ENCODE assay signal across 27 cellular contexts in genomic region chr17:66373079-66373478, GRCh38.
DNase-seq lines count a peak whose midpoint lies in the region; ATAC-seq and TF ChIP-seq lines count a peak whose summit lies in the region.
"Had no signal": no experiment of that assay in that cellular context is flagged by ENCODE, and none has a peak within 500 bp of the region (broad histone marks: within the 10 kb centered on the region; RNA-seq: fewer than 3 reads in every experiment).

No MANE protein-coding gene starts in this region.

- H3K9me3 Mint-ChIP-seq in activated CD4-positive, alpha-beta T cell treated with anti-CD3 and anti-CD28 coated beads for 36 hours (ENCODE audit: low read depth) = no peaks in the 10 kb centered on the region
- H3K9me3 Mint-ChIP-seq in CD8-positive, alpha-beta T cell = no peaks in the 10 kb centered on the region
- no peaks in the 10 kb centered on the region for H3K9me3 Mint-ChIP-seq in activated CD4-positive, alpha-beta memory T cell treated with anti-CD3 and anti-CD28 coated beads, Interleukin-2, amount 10 ng/mL, durations not matched to agents 7 days and 5 days
- no peaks in the 10 kb centered on the region for H3K9me3 Mint-ChIP-seq in endodermal cell
- no peaks in the 10 kb centered on the region for H3K9me3 Mint-ChIP-seq in neural progenitor cell

- peak overlapping the region; percentile 88 for H3K27ac Mint-ChIP-seq in activated CD4-positive, alpha-beta T cell treated with anti-CD3 and anti-CD28 coated beads for 36 hours
- H3K27ac Mint-ChIP-seq in CD8-positive, alpha-beta T cell = peak overlapping the region; percentile 91
- peak overlapping the region; percentile 12 for H3K27ac Mint-ChIP-seq in activated CD4-positive, alpha-beta memory T cell treated with anti-CD3 and anti-CD28 coated beads, Interleukin-2, amount 10 ng/mL, durations not matched to agents 7 days and 5 days
- H3K27ac Mint-ChIP-seq in endodermal cell = no peak overlapping the region
- no peak overlapping the region for H3K27ac Mint-ChIP-seq in neural progenitor cell

- no peak overlapping the region for H3K4me2 ChIP-seq in neural progenitor cell
- H3K4me2 ChIP-seq: KMS-11 had no signal

- H3K36me3 ChIP-seq in CD8-positive, alpha-beta T cell (ENCODE audit: insufficient read depth, low read length) = no peaks in the 10 kb centered on the region
- H3K36me3 ChIP-seq in endodermal cell (ENCODE audit: control insufficient read depth, insufficient read depth, low read length) (no peaks in the 10 kb centered on the region), mucosa of descending colon (ENCODE audit: low read depth) (no peaks in the 10 kb centered on the region), neural progenitor cell (no peaks in the 10 kb centered on the region)
- H3K36me3 ChIP-seq: brain microvascular endothelial cell, esophagus squamous epithelium, heart left ventricle, left lung had no signal

- WGBS in endodermal cell (ENCODE audit: insufficient coverage in 1 of 2, insufficient read length in 1 of 2), 2 experiments = 82 to 95% methylated on average over 2 to 3 of the region's 3 CpGs

- no peaks in the 10 kb centered on the region for H3K27me3 ChIP-seq in CD8-positive, alpha-beta T cell (ENCODE audit: insufficient read depth, low read length)
- H3K27me3 ChIP-seq in endodermal cell (ENCODE audit: control insufficient read depth, insufficient read depth, low read length, poor library complexity, severe bottlenecking) = peaks cover 32% of the 10 kb centered on the region
- peaks cover 30% of the 10 kb centered on the region for H3K27me3 ChIP-seq in neural progenitor cell
- H3K27me3 ChIP-seq: brain microvascular endothelial cell, esophagus squamous epithelium, foreskin keratinocyte, heart left ventricle, left lung, testis had no signal

- H4K20me1 ChIP-seq in neural progenitor cell (ENCODE audit: low read depth) = peaks cover 8% of the 10 kb centered on the region

- intact Hi-C loops in activated CD4-positive, alpha-beta T cell treated with anti-CD3 and anti-CD28 coated beads for 36 hours (cut with DNase I, micrococcal nuclease) = loop anchor here in 1 of 2 experiments (2.0 kb wide), 1 partner anchor 66 kb away; no protein-coding TSS in a partner anchor
- intact Hi-C loops in CD8-positive, alpha-beta T cell (cut with DNase I, micrococcal nuclease) = loop anchor here in 1 of 2 experiments (5.0 kb wide), 1 partner anchor 41 kb away; no protein-coding TSS in a partner anchor
- intact Hi-C loops in mucosa of descending colon (cut with DNase I, micrococcal nuclease) = no loop called here

- no peaks in the 10 kb centered on the region for H3K9me3 ChIP-seq in CD8-positive, alpha-beta T cell (ENCODE audit: low read length)
- no peaks in the 10 kb centered on the region for H3K9me3 ChIP-seq in endodermal cell (ENCODE audit: control insufficient read depth, low read length)
- no peaks in the 10 kb centered on the region for H3K9me3 ChIP-seq in mucosa of descending colon
- no peaks in the 10 kb centered on the region for H3K9me3 ChIP-seq in neural progenitor cell (ENCODE audit: low read depth)
- H3K9me3 ChIP-seq: esophagus squamous epithelium, heart left ventricle, left lung, testis had no signal

- POLR2A ChIA-PET in activated CD4-positive, alpha-beta T cell treated with anti-CD3 and anti-CD28 coated beads for 36 hours (lab: Charles Lee) = no interaction called here
- POLR2A ChIA-PET in CD8-positive, alpha-beta T cell (lab: Charles Lee) = no interaction called here
- POLR2A ChIA-PET in activated CD4-positive, alpha-beta memory T cell treated with anti-CD3 and anti-CD28 coated beads, Interleukin-2, amount 10 ng/mL, durations not matched to agents 7 days and 5 days (lab: Charles Lee) = interaction anchor here (0.9 kb wide), 1 partner anchor 13 kb away, joined by 3 read pairs; no protein-coding TSS in a partner anchor

- H3K79me2 ChIP-seq in neural progenitor cell (ENCODE audit: low read depth) = no peaks in the 10 kb centered on the region

- peaks cover 26% of the 10 kb centered on the region for H3K36me3 Mint-ChIP-seq in activated CD4-positive, alpha-beta T cell treated with anti-CD3 and anti-CD28 coated beads for 36 hours (ENCODE audit: low read depth)
- H3K36me3 Mint-ChIP-seq in CD8-positive, alpha-beta T cell = peaks cover 13% of the 10 kb centered on the region
- peaks cover 13% of the 10 kb centered on the region for H3K36me3 Mint-ChIP-seq in activated CD4-positive, alpha-beta memory T cell treated with anti-CD3 and anti-CD28 coated beads, Interleukin-2, amount 10 ng/mL, durations not matched to agents 7 days and 5 days (ENCODE audit: low read depth)
- H3K36me3 Mint-ChIP-seq in endodermal cell (ENCODE audit: low read depth) (no peaks in the 10 kb centered on the region), neural progenitor cell (peaks cover 2% of the 10 kb centered on the region)

- H3F3A ChIP-seq in neural progenitor cell (ENCODE audit: low read depth) = peaks cover 15% of the 10 kb centered on the region

- H3K27ac ChIP-seq in CD8-positive, alpha-beta T cell (ENCODE audit: low read depth, low read length) = no peak overlapping the region
- no peak overlapping the region for H3K27ac ChIP-seq in endodermal cell (ENCODE audit: low read depth, low read length)
- H3K27ac ChIP-seq in neural progenitor cell = no peak overlapping the region
- H3K27ac ChIP-seq: brain microvascular endothelial cell, esophagus squamous epithelium, foreskin keratinocyte, heart left ventricle, KMS-11, left lung, skin epidermis, testis had no signal

- no peak overlapping the region for H2AFZ ChIP-seq in neural progenitor cell (replicated peaks)

- ATAC-seq in activated CD4-positive, alpha-beta T cell treated with anti-CD3 and anti-CD28 coated beads for 36 hours = no peak
- no peak for ATAC-seq in CD8-positive, alpha-beta T cell
- ATAC-seq in mucosa of descending colon = no peak
- ATAC-seq: foreskin keratinocyte, left lung had no signal

- peaks cover 31% of the 10 kb centered on the region for H3K4me1 ChIP-seq in CD8-positive, alpha-beta T cell (ENCODE audit: insufficient read depth, low read length)
- H3K4me1 ChIP-seq in endodermal cell (ENCODE audit: control insufficient read depth, insufficient read depth, low read length) (peaks cover 10% of the 10 kb centered on the region), mucosa of descending colon (ENCODE audit: low read depth) (peaks cover 20% of the 10 kb centered on the region), neural progenitor cell (peaks cover 17% of the 10 kb centered on the region)
- H3K4me1 ChIP-seq: esophagus squamous epithelium, foreskin keratinocyte, testis had no signal

- H3K9ac ChIP-seq in endodermal cell (ENCODE audit: extremely low read depth, low read length, poor library complexity, severe bottlenecking) (no peak overlapping the region), neural progenitor cell (no peak overlapping the region)
- H3K9ac ChIP-seq: KMS-11 had no signal

- CTCF ChIA-PET in activated CD4-positive, alpha-beta T cell treated with anti-CD3 and anti-CD28 coated beads for 36 hours (lab: Charles Lee) = interaction anchor here (0.7 kb wide), 1 partner anchor 27 kb away, joined by 3 read pairs; no protein-coding TSS in a partner anchor
- CTCF ChIA-PET in CD8-positive, alpha-beta T cell (lab: Charles Lee) = no interaction called here
- CTCF ChIA-PET in activated CD4-positive, alpha-beta memory T cell treated with anti-CD3 and anti-CD28 coated beads, Interleukin-2, amount 10 ng/mL, durations not matched to agents 7 days and 5 days (lab: Charles Lee) = no interaction called here

- no peak for TF ChIP-seq CTCF in CD8-positive, alpha-beta T cell (IDR thresholded peaks at IDR 0.05)
- TF ChIP-seq CTCF in endodermal cell (conservative IDR thresholded peaks at IDR 0.05) (no peak), mucosa of descending colon (IDR thresholded peaks at IDR 0.05) (no peak), neural progenitor cell (IDR thresholded peaks at IDR 0.05) (no peak)

- DNase-seq in activated CD4-positive, alpha-beta T cell treated with anti-CD3 and anti-CD28 coated beads for 36 hours = no peak
- DNase-seq in activated CD4-positive, alpha-beta T cell treated with anti-CD3 and anti-CD28 coated beads for 1 hour = no peak
- DNase-seq in CD8-positive, alpha-beta T cell = no peak
- no peak for DNase-seq in activated CD4-positive, alpha-beta memory T cell treated with anti-CD3 and anti-CD28 coated beads, Interleukin-2, amount 10 ng/mL, durations not matched to agents 7 days and 5 days
- DNase-seq in endodermal cell (no peak), HUDEP-2 (lab: John Stamatoyannopoulos, UW; ENCODE audit: unreplicated experiment in 76 of 76) (no peak), mucosa of descending colon (no peak), neural progenitor cell (ENCODE audit: low spot score) (no peak)
- DNase-seq: activated CD8-positive, alpha-beta memory T cell treated with anti-CD3 and anti-CD28 coated beads, Interleukin-2, amount 50 U/mL, for 4 hours; activated effector memory CD4-positive, alpha-beta T cell treated with anti-CD3 and anti-CD28 coated beads, Interleukin-2, amount 50 U/mL, for 16 hours; amniotic stem cell; brain microvascular endothelial cell; esophagus squamous epithelium; foreskin keratinocyte; H7; heart left ventricle; islet precursor cell; left lung; mesenchymal stem cell; NCI-H1417 treated with DMSO at 0.1 percent for 48 hours; NCI-H2107; NCI-H345; Right ventricle myocardium superior; stimulated activated naive CD4-positive, alpha-beta T cell; testis had no signal

- H3K4me1 Mint-ChIP-seq in activated CD4-positive, alpha-beta T cell treated with anti-CD3 and anti-CD28 coated beads for 36 hours = peaks cover 68% of the 10 kb centered on the region
- H3K4me1 Mint-ChIP-seq in CD8-positive, alpha-beta T cell (ENCODE audit: low read depth) = peaks cover 61% of the 10 kb centered on the region
- peaks cover 50% of the 10 kb centered on the region for H3K4me1 Mint-ChIP-seq in activated CD4-positive, alpha-beta memory T cell treated with anti-CD3 and anti-CD28 coated beads, Interleukin-2, amount 10 ng/mL, durations not matched to agents 7 days and 5 days
- H3K4me1 Mint-ChIP-seq in endodermal cell (peaks cover 33% of the 10 kb centered on the region), neural progenitor cell (peaks cover 29% of the 10 kb centered on the region)

- no peak overlapping the region for H3K4me3 Mint-ChIP-seq in activated CD4-positive, alpha-beta T cell treated with anti-CD3 and anti-CD28 coated beads for 36 hours
- H3K4me3 Mint-ChIP-seq in CD8-positive, alpha-beta T cell = no peak overlapping the region
- no peak overlapping the region for H3K4me3 Mint-ChIP-seq in activated CD4-positive, alpha-beta memory T cell treated with anti-CD3 and anti-CD28 coated beads, Interleukin-2, amount 10 ng/mL, durations not matched to agents 7 days and 5 days
- peak overlapping the region; percentile 31 for H3K4me3 Mint-ChIP-seq in endodermal cell
- H3K4me3 Mint-ChIP-seq in neural progenitor cell = no peak overlapping the region

- H3K4me3 ChIP-seq in CD8-positive, alpha-beta T cell (ENCODE audit: low read depth, low read length) = no peak overlapping the region
- no peak overlapping the region for H3K4me3 ChIP-seq in endodermal cell (ENCODE audit: low read length)
- H3K4me3 ChIP-seq in mucosa of descending colon = no peak overlapping the region
- no peak overlapping the region for H3K4me3 ChIP-seq in neural progenitor cell
- H3K4me3 ChIP-seq: esophagus squamous epithelium, left lung, skin epidermis, testis had no signal

- no peaks in the 10 kb centered on the region for H3K27me3 Mint-ChIP-seq in activated CD4-positive, alpha-beta T cell treated with anti-CD3 and anti-CD28 coated beads for 36 hours
- H3K27me3 Mint-ChIP-seq in CD8-positive, alpha-beta T cell (ENCODE audit: low read depth) = no peaks in the 10 kb centered on the region
- H3K27me3 Mint-ChIP-seq in activated CD4-positive, alpha-beta memory T cell treated with anti-CD3 and anti-CD28 coated beads, Interleukin-2, amount 10 ng/mL, durations not matched to agents 7 days and 5 days = no peaks in the 10 kb centered on the region
- H3K27me3 Mint-ChIP-seq in endodermal cell (ENCODE audit: insufficient read depth) = peaks cover 50% of the 10 kb centered on the region
- peaks cover 23% of the 10 kb centered on the region for H3K27me3 Mint-ChIP-seq in neural progenitor cell (ENCODE audit: insufficient read depth, low read depth)

Comparison
In these comparisons a context has a peak if more than half of its experiments do, and no peak if none do; other contexts are left out.
1. H3K27ac Mint-ChIP-seq: peak in activated CD4-positive, alpha-beta T cell treated with anti-CD3 and anti-CD28 coated beads for 36 hours (single experiment), CD8-positive, alpha-beta T cell (single experiment) and activated CD4-positive, alpha-beta memory T cell treated with anti-CD3 and anti-CD28 coated beads, Interleukin-2, amount 10 ng/mL, durations not matched to agents 7 days and 5 days (single experiment); none in endodermal cell (single experiment) and neural progenitor cell (single experiment).